20 cellular contexts compared by ENCODE assay signal in the genomic region with DNA sequence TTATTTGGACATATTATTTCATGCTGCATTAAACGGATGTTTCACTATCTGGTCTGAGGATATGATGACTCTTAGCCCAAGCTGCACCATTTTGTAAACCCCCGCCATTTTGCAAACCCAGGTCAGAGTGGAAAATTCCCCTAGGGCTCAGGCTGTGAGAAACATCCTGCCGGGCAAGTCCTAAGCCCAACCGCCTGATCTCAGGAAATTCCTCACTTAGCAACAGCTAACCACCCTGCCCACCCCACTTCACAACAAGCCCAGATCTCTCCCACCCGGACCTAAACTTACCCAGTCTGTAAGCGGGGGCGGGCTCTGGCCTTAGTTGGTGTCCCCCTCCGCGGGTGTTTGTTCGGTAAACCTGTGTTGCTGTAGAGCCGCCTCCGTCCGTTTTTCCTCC.
DNase-seq lines count a peak whose midpoint lies in the region; ATAC-seq and TF ChIP-seq lines count a peak whose summit lies in the region.
"Had no signal": no experiment of that assay in that cellular context is flagged by ENCODE, and none has a peak within 500 bp of the region (broad histone marks: within the 10 kb centered on the region; RNA-seq: fewer than 3 reads in every experiment).

No MANE protein-coding gene starts in this region.

- H3K27ac Mint-ChIP-seq in GM23338 (no peak overlapping the region), neural progenitor cell (no peak overlapping the region)

- H3K9me3 Mint-ChIP-seq in GM23338 (peaks cover 7% of the 10 kb centered on the region; the same call in 1 of the 3 replicates), neural progenitor cell (peaks cover 4% of the 10 kb centered on the region)

- 0 out of 2 replicates have a peak, but pooled peaks cover 5% of the 10 kb centered on the region for H3K4me1 ChIP-seq in GM23338 (ENCODE audit: insufficient read depth)
- H3K4me1 ChIP-seq in neural progenitor cell, result no peaks in the 10 kb centered on the region
- H3K4me1 ChIP-seq: SJCRH30 had no signal

- H3K4me2 ChIP-seq in GM23338 (no peak overlapping the region), neural progenitor cell (no peak overlapping the region)

- H3K36me3 Mint-ChIP-seq in GM23338 (ENCODE audit: low read depth), result no peaks in the 10 kb centered on the region
- no peaks in the 10 kb centered on the region for H3K36me3 Mint-ChIP-seq in neural progenitor cell

- no peak for TF ChIP-seq CTCF in GM23338 (conservative IDR thresholded peaks at IDR 0.05; ENCODE audit: low read depth in 2 of 2)
- no peak for TF ChIP-seq CTCF in neural progenitor cell (IDR thresholded peaks at IDR 0.05)

- ATAC-seq in GM23338 (peak; percentile 48; the same call in 2 of the 3 replicates), HG02763 (IDR thresholded peaks at IDR 0.05; ENCODE audit: unreplicated experiment) (no peak)

- no peaks in the 10 kb centered on the region for H3K9me3 ChIP-seq in neural progenitor cell (ENCODE audit: low read depth)
- H3K9me3 ChIP-seq: SJCRH30 had no signal

- H3F3A ChIP-seq in GM23338 (replicated peaks; ENCODE audit: low read depth) (no peaks in the 10 kb centered on the region), neural progenitor cell (ENCODE audit: low read depth) (no peaks in the 10 kb centered on the region)

- DNase-seq in GM23338 (ENCODE audit: low spot score) (peak; percentile 61), RPMI7951 (ENCODE audit: low read depth) (peak; percentile 10), iPS DF 19.7 (ENCODE audit: low read depth, low spot score) (peak; percentile 20), neural progenitor cell (ENCODE audit: low spot score) (no peak), A172 (ENCODE audit: low spot score) (no peak), SIG-M5 (lab: John Stamatoyannopoulos, UW) (no peak), HCEC 1CT (no peak)
- DNase-seq: COR-L47; EL; KG1; NCI-H1694 treated with DMSO at 0.1 percent for 48 hours; NCI-H2107; NCI-H226; NCI-H526; NK-92 treated with Interleukin-12 subunit alpha and Interleukin-12 subunit beta, amount 100 ng/mL, for 24 hours; OCI-M1; RPMI8226; SJCRH30 had no signal

- no peaks in the 10 kb centered on the region for H3K27me3 Mint-ChIP-seq in GM23338 (ENCODE audit: insufficient read depth, low read depth, poor library complexity)
- H3K27me3 Mint-ChIP-seq in neural progenitor cell (ENCODE audit: insufficient read depth, low read depth), result peaks cover 2% of the 10 kb centered on the region

- H3K79me2 ChIP-seq in GM23338 (replicated peaks; ENCODE audit: insufficient read depth), result no peaks in the 10 kb centered on the region
- no peaks in the 10 kb centered on the region for H3K79me2 ChIP-seq in neural progenitor cell (ENCODE audit: low read depth)

- no peaks in the 10 kb centered on the region for H3K27me3 ChIP-seq in GM23338 (ENCODE audit: insufficient read depth)
- no peaks in the 10 kb centered on the region for H3K27me3 ChIP-seq in neural progenitor cell
- H3K27me3 ChIP-seq: SJCRH30 had no signal

- H2AFZ ChIP-seq in GM23338 (peak overlapping the region; percentile 69), neural progenitor cell (replicated peaks) (peak overlapping the region; percentile 55)

- H3K4me3 ChIP-seq in GM23338 (no peak overlapping the region), neural progenitor cell (no peak overlapping the region)
- H3K4me3 ChIP-seq: SJCRH30 had no signal

- H3K36me3 ChIP-seq in GM23338 (ENCODE audit: insufficient read depth), result no peaks in the 10 kb centered on the region
- no peaks in the 10 kb centered on the region for H3K36me3 ChIP-seq in neural progenitor cell
- H3K36me3 ChIP-seq: SJCRH30 had no signal

- H3K4me1 Mint-ChIP-seq in GM23338 (no peaks in the 10 kb centered on the region; the same call in 2 of the 3 replicates), neural progenitor cell (peaks cover 2% of the 10 kb centered on the region)

- peaks cover 8% of the 10 kb centered on the region; the same call in 1 of the 2 replicates for H3K9me2 ChIP-seq in GM23338 (ENCODE audit: insufficient read depth)

- no peaks in the 10 kb centered on the region for H4K20me1 ChIP-seq in GM23338 (replicated peaks; ENCODE audit: insufficient read depth)
- H4K20me1 ChIP-seq in neural progenitor cell (ENCODE audit: low read depth), result no peaks in the 10 kb centered on the region

- no peak overlapping the region for H3K9ac ChIP-seq in neural progenitor cell

- no peak overlapping the region for H3K4me3 Mint-ChIP-seq in GM23338
- H3K4me3 Mint-ChIP-seq in neural progenitor cell, result no peak overlapping the region

- H3K27ac ChIP-seq in GM23338 (ENCODE audit: low read depth) (no peak overlapping the region), neural progenitor cell (no peak overlapping the region)
- H3K27ac ChIP-seq: C4-2B, SJCRH30 had no signal

TF ChIP-seq in GM23338, 12 proteins besides CTCF, POLR2A, EP300 and RAD21 (continues in another document):
- TF ChIP-seq ZNF114 (CRISPR knock-in tag; IDR thresholded peaks at IDR 0.05) (no peak), ZNF331 (CRISPR knock-in tag; IDR thresholded peaks at IDR 0.05; ENCODE audit: low read depth) (no peak), JUNB (IDR thresholded peaks at IDR 0.05; ENCODE audit: unreplicated experiment) (no peak), CREB1 (CRISPR knock-in tag; IDR thresholded peaks at IDR 0.05; ENCODE audit: low read depth) (no peak), EZH2phosphoT487 (IDR thresholded peaks at IDR 0.05; ENCODE audit: unreplicated experiment) (no peak), POLR2AphosphoS5 (IDR thresholded peaks at IDR 0.05; ENCODE audit: low read depth) (no peak), EZH2 (IDR thresholded peaks at IDR 0.05; ENCODE audit: low read depth, unreplicated experiment) (no peak), NANOG (IDR thresholded peaks at IDR 0.05; ENCODE audit: borderline replicate concordance) (no peak), STAT1 (IDR thresholded peaks at IDR 0.05; ENCODE audit: unreplicated experiment) (no peak)
- TF ChIP-seq, protein P1, sequence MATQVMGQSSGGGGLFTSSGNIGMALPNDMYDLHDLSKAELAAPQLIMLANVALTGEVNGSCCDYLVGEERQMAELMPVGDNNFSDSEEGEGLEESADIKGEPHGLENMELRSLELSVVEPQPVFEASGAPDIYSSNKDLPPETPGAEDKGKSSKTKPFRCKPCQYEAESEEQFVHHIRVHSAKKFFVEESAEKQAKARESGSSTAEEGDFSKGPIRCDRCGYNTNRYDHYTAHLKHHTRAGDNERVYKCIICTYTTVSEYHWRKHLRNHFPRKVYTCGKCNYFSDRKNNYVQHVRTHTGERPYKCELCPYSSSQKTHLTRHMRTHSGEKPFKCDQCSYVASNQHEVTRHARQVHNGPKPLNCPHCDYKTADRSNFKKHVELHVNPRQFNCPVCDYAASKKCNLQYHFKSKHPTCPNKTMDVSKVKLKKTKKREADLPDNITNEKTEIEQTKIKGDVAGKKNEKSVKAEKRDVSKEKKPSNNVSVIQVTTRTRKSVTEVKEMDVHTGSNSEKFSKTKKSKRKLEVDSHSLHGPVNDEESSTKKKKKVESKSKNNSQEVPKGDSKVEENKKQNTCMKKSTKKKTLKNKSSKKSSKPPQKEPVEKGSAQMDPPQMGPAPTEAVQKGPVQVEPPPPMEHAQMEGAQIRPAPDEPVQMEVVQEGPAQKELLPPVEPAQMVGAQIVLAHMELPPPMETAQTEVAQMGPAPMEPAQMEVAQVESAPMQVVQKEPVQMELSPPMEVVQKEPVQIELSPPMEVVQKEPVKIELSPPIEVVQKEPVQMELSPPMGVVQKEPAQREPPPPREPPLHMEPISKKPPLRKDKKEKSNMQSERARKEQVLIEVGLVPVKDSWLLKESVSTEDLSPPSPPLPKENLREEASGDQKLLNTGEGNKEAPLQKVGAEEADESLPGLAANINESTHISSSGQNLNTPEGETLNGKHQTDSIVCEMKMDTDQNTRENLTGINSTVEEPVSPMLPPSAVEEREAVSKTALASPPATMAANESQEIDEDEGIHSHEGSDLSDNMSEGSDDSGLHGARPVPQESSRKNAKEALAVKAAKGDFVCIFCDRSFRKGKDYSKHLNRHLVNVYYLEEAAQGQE (IDR thresholded peaks at IDR 0.05; ENCODE audit: unreplicated experiment), result no peak
- TF ChIP-seq, protein P2, sequence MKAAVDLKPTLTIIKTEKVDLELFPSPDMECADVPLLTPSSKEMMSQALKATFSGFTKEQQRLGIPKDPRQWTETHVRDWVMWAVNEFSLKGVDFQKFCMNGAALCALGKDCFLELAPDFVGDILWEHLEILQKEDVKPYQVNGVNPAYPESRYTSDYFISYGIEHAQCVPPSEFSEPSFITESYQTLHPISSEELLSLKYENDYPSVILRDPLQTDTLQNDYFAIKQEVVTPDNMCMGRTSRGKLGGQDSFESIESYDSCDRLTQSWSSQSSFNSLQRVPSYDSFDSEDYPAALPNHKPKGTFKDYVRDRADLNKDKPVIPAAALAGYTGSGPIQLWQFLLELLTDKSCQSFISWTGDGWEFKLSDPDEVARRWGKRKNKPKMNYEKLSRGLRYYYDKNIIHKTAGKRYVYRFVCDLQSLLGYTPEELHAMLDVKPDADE (IDR thresholded peaks at IDR 0.05), result no peak

Comparison
In these comparisons a context has a peak if more than half of its experiments do, and no peak if none do; other contexts are left out.
1. DNase-seq: peak in GM23338 (single experiment), RPMI7951 (single experiment) and iPS DF 19.7 (single experiment); none in neural progenitor cell (single experiment), A172 (single experiment), SIG-M5 (single experiment) and HCEC 1CT (single experiment).